16 cellular contexts compared by ENCODE assay signal in genomic region chr4:111399523-111400135, GRCh38.
DNase-seq lines count a peak whose midpoint lies in the region; ATAC-seq and TF ChIP-seq lines count a peak whose summit lies in the region.
"Had no signal": no experiment of that assay in that cellular context is flagged by ENCODE, and none has a peak within 500 bp of the region (broad histone marks: within the 10 kb centered on the region; RNA-seq: fewer than 3 reads in every experiment).

No MANE protein-coding gene starts in this region.

- no peak overlapping the region for H3K4me3 ChIP-seq in A673 (ENCODE audit: low read depth, low read length, poor library complexity, severe bottlenecking)
- no peak overlapping the region for H3K4me3 ChIP-seq in WERI-Rb-1 (ENCODE audit: low read depth, low read length)
- no peak overlapping the region for H3K4me3 ChIP-seq in gastroesophageal sphincter
- H3K4me3 ChIP-seq: lung, suprapubic skin had no signal

- TF ChIP-seq CTCF in A673 (conservative IDR thresholded peaks at IDR 0.05; ENCODE audit: low read depth, low read length) = no peak
- TF ChIP-seq CTCF in WERI-Rb-1 (IDR thresholded peaks at IDR 0.05; ENCODE audit: low read depth, low read length) = no peak
- TF ChIP-seq CTCF in gastroesophageal sphincter (IDR thresholded peaks at IDR 0.05) = no peak

- intact Hi-C loops in A673 (cut with micrococcal nuclease; ENCODE audit: unreplicated experiment) = no loop called here

- CTCF ChIA-PET in A673 (lab: Charles Lee) = no interaction called here

- POLR2A ChIA-PET in A673 (lab: Charles Lee; ENCODE audit: low non-redundant PET) = no interaction called here

- WGBS in gastroesophageal sphincter (ENCODE audit: low coverage in 1 of 2), 2 donors = 28 to 36% methylated on average over 3 of the region's 3 CpGs

- BruUV-seq in A673 (replicated peaks; lab: Mats Ljungman, UMichigan) = no TSS peak

- TF ChIP-seq EP300 in gastroesophageal sphincter (IDR thresholded peaks at IDR 0.05) = no peak

- H3K9me3 ChIP-seq in A673 (ENCODE audit: low read depth, low read length, poor library complexity, severe bottlenecking) (no peaks in the 10 kb centered on the region), WERI-Rb-1 (ENCODE audit: severe bottlenecking) (no peaks in the 10 kb centered on the region), gastroesophageal sphincter (no peaks in the 10 kb centered on the region)
- H3K9me3 ChIP-seq: neutrophil, suprapubic skin had no signal

- DNase-seq in A673 (ENCODE audit: low spot score) (peak; percentile 52), LHCN-M2 (ENCODE audit: low read depth) (peak; percentile 39), medulla oblongata (ENCODE audit: extremely low spot score) (peak; percentile 6), WERI-Rb-1 (no peak)
- DNase-seq: activated CD4-positive, alpha-beta T cell treated with anti-CD3 and anti-CD28 coated beads for 4 hours; HCEC 1CT; Karpas-422; NCI-H2107; stimulated activated CD4-positive, alpha-beta T cell treated with anti-CD3 and anti-CD28 coated beads, Interleukin-12 subunit alpha, Interleukin-12 subunit beta, amount 100 ng/mL, for 4 hours had no signal

- ATAC-seq in GM21723 (IDR thresholded peaks at IDR 0.05; ENCODE audit: unreplicated experiment) (no peak), gastroesophageal sphincter (no peak), HG03571 (IDR thresholded peaks at IDR 0.05; ENCODE audit: unreplicated experiment) (no peak)

- H3K27me3 ChIP-seq in A673 (replicated peaks; ENCODE audit: insufficient read depth, low read depth, low read length, poor library complexity) = no peaks in the 10 kb centered on the region
- H3K27me3 ChIP-seq in WERI-Rb-1 (ENCODE audit: insufficient read depth, low read depth, severe bottlenecking) = peaks cover 16% of the 10 kb centered on the region
- H3K27me3 ChIP-seq in gastroesophageal sphincter = no peaks in the 10 kb centered on the region
- H3K27me3 ChIP-seq: neutrophil, suprapubic skin had no signal

- H3K36me3 ChIP-seq in A673 (ENCODE audit: insufficient read depth, low read length, poor library complexity, severe bottlenecking) (no peaks in the 10 kb centered on the region), WERI-Rb-1 (no peaks in the 10 kb centered on the region), gastroesophageal sphincter (no peaks in the 10 kb centered on the region)
- H3K36me3 ChIP-seq: neutrophil, suprapubic skin had no signal

- TF ChIP-seq POLR2A in gastroesophageal sphincter (IDR thresholded peaks at IDR 0.05) = no peak

- H3K27ac ChIP-seq in A673 (ENCODE audit: low read depth, low read length, poor library complexity, severe bottlenecking) = no peak overlapping the region
- peak overlapping the region; percentile 10 for H3K27ac ChIP-seq in angular gyrus (ENCODE audit: low read depth, low read length)
- H3K27ac ChIP-seq in WERI-Rb-1 = no peak overlapping the region
- peak overlapping the region in 1 of 4 donors; percentile 16 for H3K27ac ChIP-seq in gastroesophageal sphincter
- H3K27ac ChIP-seq: neutrophil, suprapubic skin had no signal

- H3K4me1 ChIP-seq in A673 (ENCODE audit: insufficient read depth, low read length, poor library complexity, severe bottlenecking) = peaks cover 27% of the 10 kb centered on the region
- H3K4me1 ChIP-seq in gastroesophageal sphincter = peaks cover 4 to 33% (median 10%) of the 10 kb centered on the region in 3 donors
- H3K4me1 ChIP-seq: suprapubic skin had no signal
